Comparison of ENCODE assay signal across 1 cellular context in genomic region chr20:62643521-62644043, GRCh38.
TF ChIP-seq lines count a peak whose summit lies in the region.

No MANE protein-coding gene starts in this region.

TF ChIP-seq in A549, 52 proteins besides CTCF, POLR2A, EP300 and RAD21 (continued from another document):
- TF ChIP-seq PBX3 (IDR thresholded peaks at IDR 0.05) (no peak), USF2 (IDR thresholded peaks at IDR 0.05) (no peak)
